Comparison of ENCODE assay signal across 9 cellular contexts in genomic region chr5:115297043-115297442, GRCh38. TPM values are rescaled to one million over a fixed set of nuclear protein-coding genes. Genes with fewer than 3 reads are reported as not detected.
DNase-seq lines count a peak whose midpoint lies in the region; ATAC-seq and TF ChIP-seq lines count a peak whose summit lies in the region.
"Had no signal": no experiment of that assay in that cellular context is flagged by ENCODE, and none has a peak within 500 bp of the region (broad histone marks: within the 10 kb centered on the region; RNA-seq: fewer than 3 reads in every experiment).

No MANE protein-coding gene starts in this region.

- DNase-seq in CD8-positive, alpha-beta T cell: no peak
- DNase-seq in dermis blood vessel endothelial cell: peak; percentile 3
- DNase-seq in iPS-NIHi7 (ENCODE audit: extremely low spot score): no peak
- DNase-seq in NCI-H187 (lab: John Stamatoyannopoulos, UW): no peak

- no peaks in the 10 kb centered on the region for H3K36me3 ChIP-seq in CD8-positive, alpha-beta T cell (ENCODE audit: insufficient read depth, low read length)
- H3K36me3 ChIP-seq in Loucy (ENCODE audit: insufficient read depth, low read length) (no peaks in the 10 kb centered on the region), neuron (ENCODE audit: insufficient read depth, low read length) (no peaks in the 10 kb centered on the region)
- H3K36me3 ChIP-seq: adrenal gland had no signal

- no peaks in the 10 kb centered on the region for H3K9me3 ChIP-seq in CD8-positive, alpha-beta T cell (ENCODE audit: low read length)
- H3K9me3 ChIP-seq in Loucy (ENCODE audit: insufficient read depth, low read depth, low read length) (no peaks in the 10 kb centered on the region), neuron (ENCODE audit: low read length) (peaks cover 10% of the 10 kb centered on the region)
- H3K9me3 ChIP-seq: adrenal gland had no signal

- no peak overlapping the region for H3K4me2 ChIP-seq in Loucy (ENCODE audit: low read depth, low read length, poor library complexity, severe bottlenecking)

- H3K4me1 ChIP-seq in CD8-positive, alpha-beta T cell (ENCODE audit: insufficient read depth, low read length): peaks cover 4% of the 10 kb centered on the region
- H3K4me1 ChIP-seq in Loucy (ENCODE audit: insufficient read depth, low read length, poor library complexity, severe bottlenecking) (peaks cover 7% of the 10 kb centered on the region), neuron (ENCODE audit: insufficient read depth, low read length) (no peaks in the 10 kb centered on the region)

- no peaks in the 10 kb centered on the region for H3K27me3 Mint-ChIP-seq in CD8-positive, alpha-beta T cell (ENCODE audit: low read depth)

- H3K4me1 Mint-ChIP-seq in CD8-positive, alpha-beta T cell (ENCODE audit: low read depth): peaks cover 12% of the 10 kb centered on the region

- peak overlapping the region; percentile 44 for H3K4me3 Mint-ChIP-seq in CD8-positive, alpha-beta T cell

- no peaks in the 10 kb centered on the region for H4K20me1 ChIP-seq in Loucy (ENCODE audit: insufficient read depth, low read length, poor library complexity, severe bottlenecking)

- no peak for TF ChIP-seq CTCF in CD8-positive, alpha-beta T cell (IDR thresholded peaks at IDR 0.05)
- TF ChIP-seq CTCF in Loucy (conservative IDR thresholded peaks at IDR 0.05; ENCODE audit: low read length): no peak

- H3K9me3 Mint-ChIP-seq in CD8-positive, alpha-beta T cell: peaks cover 7% of the 10 kb centered on the region

- no peak overlapping the region for H3K9ac ChIP-seq in Loucy (ENCODE audit: low read depth, low read length, poor library complexity, severe bottlenecking)

- no peaks in the 10 kb centered on the region for H3K36me3 Mint-ChIP-seq in CD8-positive, alpha-beta T cell

- CTCF ChIA-PET in CD8-positive, alpha-beta T cell (lab: Charles Lee): interaction anchor here (0.6 to 0.7 kb wide), 3 partner anchors 8 to 280 kb away, joined by 3 to 5 read pairs (median 3); no protein-coding TSS in a partner anchor

- no peak overlapping the region for H3K4me3 ChIP-seq in CD8-positive, alpha-beta T cell (ENCODE audit: low read depth, low read length)
- H3K4me3 ChIP-seq in Loucy (ENCODE audit: low read length, poor library complexity, severe bottlenecking) (peak overlapping the region; percentile 38), neuron (ENCODE audit: low read length) (peak overlapping the region; percentile 35)

- no peak overlapping the region for H3K27ac Mint-ChIP-seq in CD8-positive, alpha-beta T cell

- H3F3A ChIP-seq in Loucy (ENCODE audit: low read depth): no peaks in the 10 kb centered on the region

- POLR2A ChIA-PET in CD8-positive, alpha-beta T cell (lab: Charles Lee): interaction anchor here (0.9 to 2.0 kb wide), 4 partner anchors 35 to 248 kb away, joined by 3 to 15 read pairs (median 3); partner anchors contain the start of genes FEM1C and PGGT1B

- H3K9me2 ChIP-seq in Loucy (replicated peaks; ENCODE audit: low read depth, low read length): no peaks in the 10 kb centered on the region

- H2AFZ ChIP-seq in Loucy (ENCODE audit: low read length): no peak overlapping the region
- no peak overlapping the region for H2AFZ ChIP-seq in neuron (ENCODE audit: low read depth, low read length)

- intact Hi-C loops in CD8-positive, alpha-beta T cell (cut with DNase I, micrococcal nuclease): loop anchor here (1.0 to 5.0 kb wide), 3 partner anchors 248 to 785 kb away; partner anchors contain the start of genes FEM1C (in 1 of the 2) and TMED7 (in 1 of the 2)

- ATAC-seq in CD8-positive, alpha-beta T cell: no peak
- ATAC-seq in HG02678 (IDR thresholded peaks at IDR 0.05; ENCODE audit: unreplicated experiment): no peak
- no peak for ATAC-seq in HG03432 (IDR thresholded peaks at IDR 0.05; ENCODE audit: unreplicated experiment)

- peaks cover 9% of the 10 kb centered on the region; the same call in 1 of the 2 replicates for H3K79me2 ChIP-seq in Loucy (ENCODE audit: insufficient read depth, low read length)

- H3K27ac ChIP-seq in CD8-positive, alpha-beta T cell (ENCODE audit: low read depth, low read length): no peak overlapping the region

- H3K27me3 ChIP-seq in CD8-positive, alpha-beta T cell (ENCODE audit: insufficient read depth, low read length): no peaks in the 10 kb centered on the region
- H3K27me3 ChIP-seq in Loucy (ENCODE audit: insufficient read depth, low read length, poor library complexity, severe bottlenecking) (no peaks in the 10 kb centered on the region), neuron (ENCODE audit: insufficient read depth, low read length) (no peaks in the 10 kb centered on the region)
- H3K27me3 ChIP-seq: adrenal gland had no signal

RNA-seq across cellular contexts. Expression of gene CCDC112, which starts 0.6 kb away (rescaled TPM):
- 1 to 10 TPM; 1.6 to 2.7 TPM for total RNA-seq in CD8-positive, alpha-beta T cell
- 5.9 and 6.6 TPM in 2 replicates for total RNA-seq in dermis blood vessel endothelial cell

RNA-seq across cellular contexts. Expression of gene PGGT1B, which starts 34.4 kb away (rescaled TPM):
- total RNA-seq in CD8-positive, alpha-beta T cell: 10 to 100 TPM; 55.2 to 57.0 TPM
- 19.2 and 19.9 TPM in 2 replicates for total RNA-seq in dermis blood vessel endothelial cell
